ENCODE assay signal across 1 cellular context in the genomic region with DNA sequence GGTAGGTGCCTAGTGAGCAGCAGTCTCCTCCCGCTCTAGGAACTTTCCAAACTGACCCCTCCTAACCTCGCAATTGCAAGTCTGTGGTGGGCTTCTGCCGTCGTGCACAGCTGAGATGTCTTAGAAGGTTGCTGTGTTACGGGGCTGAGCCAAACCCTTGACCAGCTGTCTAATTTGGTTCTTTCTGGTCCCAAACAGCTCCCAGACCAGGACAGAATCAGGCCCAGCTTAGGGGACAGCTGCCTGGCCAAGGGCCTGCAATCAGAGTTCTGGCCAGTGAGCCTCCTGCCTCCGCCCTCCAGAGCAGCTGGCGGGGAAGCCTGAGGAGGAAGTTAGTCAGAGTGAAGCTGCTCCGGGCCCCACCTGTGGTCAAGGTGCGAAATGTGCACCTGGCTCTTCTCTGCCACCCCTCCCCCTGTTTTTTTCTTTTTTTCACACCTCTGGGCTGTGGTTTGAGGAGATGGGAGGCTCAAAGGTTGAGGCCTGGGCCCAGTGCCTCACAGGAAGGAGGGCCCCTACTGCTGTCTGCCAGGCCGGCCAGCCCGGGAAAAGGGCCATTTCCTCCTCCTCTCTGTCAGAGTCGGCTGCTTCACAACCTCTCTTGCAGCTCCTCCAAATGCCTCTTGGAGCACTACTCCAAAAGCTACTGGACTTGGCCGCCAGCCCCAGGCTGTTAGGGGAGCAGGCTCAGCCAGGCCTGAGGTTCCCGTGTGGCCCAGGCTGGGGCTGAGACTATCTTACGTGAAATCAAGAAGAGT.
TF ChIP-seq lines count a peak whose summit lies in the region.

No MANE protein-coding gene starts in this region.

TF ChIP-seq in GM12878, 131 proteins besides CTCF, POLR2A, EP300 and RAD21 (continued from another document):
- TF ChIP-seq, protein P1, sequence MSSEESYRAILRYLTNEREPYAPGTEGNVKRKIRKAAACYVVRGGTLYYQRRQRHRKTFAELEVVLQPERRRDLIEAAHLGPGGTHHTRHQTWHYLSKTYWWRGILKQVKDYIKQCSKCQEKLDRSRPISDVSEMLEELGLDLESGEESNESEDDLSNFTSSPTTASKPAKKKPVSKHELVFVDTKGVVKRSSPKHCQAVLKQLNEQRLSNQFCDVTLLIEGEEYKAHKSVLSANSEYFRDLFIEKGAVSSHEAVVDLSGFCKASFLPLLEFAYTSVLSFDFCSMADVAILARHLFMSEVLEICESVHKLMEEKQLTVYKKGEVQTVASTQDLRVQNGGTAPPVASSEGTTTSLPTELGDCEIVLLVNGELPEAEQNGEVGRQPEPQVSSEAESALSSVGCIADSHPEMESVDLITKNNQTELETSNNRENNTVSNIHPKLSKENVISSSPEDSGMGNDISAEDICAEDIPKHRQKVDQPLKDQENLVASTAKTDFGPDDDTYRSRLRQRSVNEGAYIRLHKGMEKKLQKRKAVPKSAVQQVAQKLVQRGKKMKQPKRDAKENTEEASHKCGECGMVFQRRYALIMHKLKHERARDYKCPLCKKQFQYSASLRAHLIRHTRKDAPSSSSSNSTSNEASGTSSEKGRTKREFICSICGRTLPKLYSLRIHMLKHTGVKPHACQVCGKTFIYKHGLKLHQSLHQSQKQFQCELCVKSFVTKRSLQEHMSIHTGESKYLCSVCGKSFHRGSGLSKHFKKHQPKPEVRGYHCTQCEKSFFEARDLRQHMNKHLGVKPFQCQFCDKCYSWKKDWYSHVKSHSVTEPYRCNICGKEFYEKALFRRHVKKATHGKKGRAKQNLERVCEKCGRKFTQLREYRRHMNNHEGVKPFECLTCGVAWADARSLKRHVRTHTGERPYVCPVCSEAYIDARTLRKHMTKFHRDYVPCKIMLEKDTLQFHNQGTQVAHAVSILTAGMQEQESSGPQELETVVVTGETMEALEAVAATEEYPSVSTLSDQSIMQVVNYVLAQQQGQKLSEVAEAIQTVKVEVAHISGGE (CRISPR knock-in tag; IDR thresholded peaks at IDR 0.05) = no peak
- TF ChIP-seq RCOR1 (conservative IDR thresholded peaks at IDR 0.05; ENCODE audit: low read depth, low read length) = peak; percentile 87; the same call in 1 of the 2 replicates
- TF ChIP-seq MEF2A (IDR thresholded peaks at IDR 0.05; ENCODE audit: insufficient read depth, low read depth, low read length) = peak; percentile 65; the same call in 1 of the 2 replicates
- no peak for TF ChIP-seq NRF1 (conservative IDR thresholded peaks at IDR 0.05; ENCODE audit: low read depth, low read length)
- TF ChIP-seq, protein P2, sequence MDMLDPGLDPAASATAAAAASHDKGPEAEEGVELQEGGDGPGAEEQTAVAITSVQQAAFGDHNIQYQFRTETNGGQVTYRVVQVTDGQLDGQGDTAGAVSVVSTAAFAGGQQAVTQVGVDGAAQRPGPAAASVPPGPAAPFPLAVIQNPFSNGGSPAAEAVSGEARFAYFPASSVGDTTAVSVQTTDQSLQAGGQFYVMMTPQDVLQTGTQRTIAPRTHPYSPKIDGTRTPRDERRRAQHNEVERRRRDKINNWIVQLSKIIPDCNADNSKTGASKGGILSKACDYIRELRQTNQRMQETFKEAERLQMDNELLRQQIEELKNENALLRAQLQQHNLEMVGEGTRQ (IDR thresholded peaks at IDR 0.05; ENCODE audit: borderline replicate concordance, low read depth, low read length) = no peak
- TF ChIP-seq RB1 (IDR thresholded peaks at IDR 0.05; ENCODE audit: borderline replicate concordance) = no peak
- TF ChIP-seq JUNB (IDR thresholded peaks at IDR 0.05) = peak; percentile 69
- no peak for TF ChIP-seq NFIC (IDR thresholded peaks at IDR 0.05; ENCODE audit: low read depth, low read length)
- TF ChIP-seq FOS (IDR thresholded peaks at IDR 0.05; ENCODE audit: borderline replicate concordance, extremely low read depth, insufficient read length) = no peak
- no peak for TF ChIP-seq EGR1 (IDR thresholded peaks at IDR 0.05; ENCODE audit: borderline replicate concordance in 1 of 2, low read depth in 2 of 2, low read length in 2 of 2)
- no peak for TF ChIP-seq CREB1 (IDR thresholded peaks at IDR 0.05; ENCODE audit: low read depth)
- TF ChIP-seq SMAD5 (IDR thresholded peaks at IDR 0.05; ENCODE audit: low read depth) = no peak
- no peak for TF ChIP-seq HDAC2 (IDR thresholded peaks at IDR 0.05)
- peak; percentile 99 for TF ChIP-seq IKZF2 (IDR thresholded peaks at IDR 0.05)
- TF ChIP-seq, protein P3, sequence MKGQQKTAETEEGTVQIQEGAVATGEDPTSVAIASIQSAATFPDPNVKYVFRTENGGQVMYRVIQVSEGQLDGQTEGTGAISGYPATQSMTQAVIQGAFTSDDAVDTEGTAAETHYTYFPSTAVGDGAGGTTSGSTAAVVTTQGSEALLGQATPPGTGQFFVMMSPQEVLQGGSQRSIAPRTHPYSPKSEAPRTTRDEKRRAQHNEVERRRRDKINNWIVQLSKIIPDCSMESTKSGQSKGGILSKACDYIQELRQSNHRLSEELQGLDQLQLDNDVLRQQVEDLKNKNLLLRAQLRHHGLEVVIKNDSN (IDR thresholded peaks at IDR 0.05; ENCODE audit: borderline replicate concordance, extremely low read length, insufficient read depth, low read depth, low read length) = no peak
- no peak for TF ChIP-seq HCFC1 (IDR thresholded peaks at IDR 0.05; ENCODE audit: low read length)
- peak; percentile 74 for TF ChIP-seq ATF7 (IDR thresholded peaks at IDR 0.05; ENCODE audit: low read depth)
- TF ChIP-seq, protein P4, sequence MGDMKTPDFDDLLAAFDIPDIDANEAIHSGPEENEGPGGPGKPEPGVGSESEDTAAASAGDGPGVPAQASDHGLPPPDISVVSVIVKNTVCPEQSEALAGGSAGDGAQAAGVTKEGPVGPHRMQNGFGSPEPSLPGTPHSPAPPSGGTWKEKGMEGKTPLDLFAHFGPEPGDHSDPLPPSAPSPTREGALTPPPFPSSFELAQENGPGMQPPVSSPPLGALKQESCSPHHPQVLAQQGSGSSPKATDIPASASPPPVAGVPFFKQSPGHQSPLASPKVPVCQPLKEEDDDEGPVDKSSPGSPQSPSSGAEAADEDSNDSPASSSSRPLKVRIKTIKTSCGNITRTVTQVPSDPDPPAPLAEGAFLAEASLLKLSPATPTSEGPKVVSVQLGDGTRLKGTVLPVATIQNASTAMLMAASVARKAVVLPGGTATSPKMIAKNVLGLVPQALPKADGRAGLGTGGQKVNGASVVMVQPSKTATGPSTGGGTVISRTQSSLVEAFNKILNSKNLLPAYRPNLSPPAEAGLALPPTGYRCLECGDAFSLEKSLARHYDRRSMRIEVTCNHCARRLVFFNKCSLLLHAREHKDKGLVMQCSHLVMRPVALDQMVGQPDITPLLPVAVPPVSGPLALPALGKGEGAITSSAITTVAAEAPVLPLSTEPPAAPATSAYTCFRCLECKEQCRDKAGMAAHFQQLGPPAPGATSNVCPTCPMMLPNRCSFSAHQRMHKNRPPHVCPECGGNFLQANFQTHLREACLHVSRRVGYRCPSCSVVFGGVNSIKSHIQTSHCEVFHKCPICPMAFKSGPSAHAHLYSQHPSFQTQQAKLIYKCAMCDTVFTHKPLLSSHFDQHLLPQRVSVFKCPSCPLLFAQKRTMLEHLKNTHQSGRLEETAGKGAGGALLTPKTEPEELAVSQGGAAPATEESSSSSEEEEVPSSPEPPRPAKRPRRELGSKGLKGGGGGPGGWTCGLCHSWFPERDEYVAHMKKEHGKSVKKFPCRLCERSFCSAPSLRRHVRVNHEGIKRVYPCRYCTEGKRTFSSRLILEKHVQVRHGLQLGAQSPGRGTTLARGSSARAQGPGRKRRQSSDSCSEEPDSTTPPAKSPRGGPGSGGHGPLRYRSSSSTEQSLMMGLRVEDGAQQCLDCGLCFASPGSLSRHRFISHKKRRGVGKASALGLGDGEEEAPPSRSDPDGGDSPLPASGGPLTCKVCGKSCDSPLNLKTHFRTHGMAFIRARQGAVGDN (IDR thresholded peaks at IDR 0.05) = peak; percentile 89
- TF ChIP-seq, protein P5, sequence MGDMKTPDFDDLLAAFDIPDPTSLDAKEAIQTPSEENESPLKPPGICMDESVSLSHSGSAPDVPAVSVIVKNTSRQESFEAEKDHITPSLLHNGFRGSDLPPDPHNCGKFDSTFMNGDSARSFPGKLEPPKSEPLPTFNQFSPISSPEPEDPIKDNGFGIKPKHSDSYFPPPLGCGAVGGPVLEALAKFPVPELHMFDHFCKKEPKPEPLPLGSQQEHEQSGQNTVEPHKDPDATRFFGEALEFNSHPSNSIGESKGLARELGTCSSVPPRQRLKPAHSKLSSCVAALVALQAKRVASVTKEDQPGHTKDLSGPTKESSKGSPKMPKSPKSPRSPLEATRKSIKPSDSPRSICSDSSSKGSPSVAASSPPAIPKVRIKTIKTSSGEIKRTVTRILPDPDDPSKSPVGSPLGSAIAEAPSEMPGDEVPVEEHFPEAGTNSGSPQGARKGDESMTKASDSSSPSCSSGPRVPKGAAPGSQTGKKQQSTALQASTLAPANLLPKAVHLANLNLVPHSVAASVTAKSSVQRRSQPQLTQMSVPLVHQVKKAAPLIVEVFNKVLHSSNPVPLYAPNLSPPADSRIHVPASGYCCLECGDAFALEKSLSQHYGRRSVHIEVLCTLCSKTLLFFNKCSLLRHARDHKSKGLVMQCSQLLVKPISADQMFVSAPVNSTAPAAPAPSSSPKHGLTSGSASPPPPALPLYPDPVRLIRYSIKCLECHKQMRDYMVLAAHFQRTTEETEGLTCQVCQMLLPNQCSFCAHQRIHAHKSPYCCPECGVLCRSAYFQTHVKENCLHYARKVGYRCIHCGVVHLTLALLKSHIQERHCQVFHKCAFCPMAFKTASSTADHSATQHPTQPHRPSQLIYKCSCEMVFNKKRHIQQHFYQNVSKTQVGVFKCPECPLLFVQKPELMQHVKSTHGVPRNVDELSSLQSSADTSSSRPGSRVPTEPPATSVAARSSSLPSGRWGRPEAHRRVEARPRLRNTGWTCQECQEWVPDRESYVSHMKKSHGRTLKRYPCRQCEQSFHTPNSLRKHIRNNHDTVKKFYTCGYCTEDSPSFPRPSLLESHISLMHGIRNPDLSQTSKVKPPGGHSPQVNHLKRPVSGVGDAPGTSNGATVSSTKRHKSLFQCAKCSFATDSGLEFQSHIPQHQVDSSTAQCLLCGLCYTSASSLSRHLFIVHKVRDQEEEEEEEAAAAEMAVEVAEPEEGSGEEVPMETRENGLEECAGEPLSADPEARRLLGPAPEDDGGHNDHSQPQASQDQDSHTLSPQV (IDR thresholded peaks at IDR 0.05) = peak; percentile 54; the same call in 1 of the 2 replicates
- TF ChIP-seq BACH1 (IDR thresholded peaks at IDR 0.05; ENCODE audit: borderline replicate concordance) = peak; percentile 86; the same call in 1 of the 2 replicates
- peak; percentile 82 to 88; a peak in 3 of 4 replicates for TF ChIP-seq BHLHE40 (IDR thresholded peaks at IDR 0.05; ENCODE audit: borderline replicate concordance in 1 of 2, low read depth in 2 of 2, low read length in 1 of 2)
